In genomic region chr12:53484686-53485567, GRCh38 we compare ENCODE assay signal across 14 cellular contexts. TPM values are rescaled to one million over a fixed set of nuclear protein-coding genes. Genes with fewer than 3 reads are reported as not detected.
DNase-seq lines count a peak whose midpoint lies in the region; ATAC-seq, FAIRE-seq and TF ChIP-seq lines count a peak whose summit lies in the region.
"Had no signal": no experiment of that assay in that cellular context is flagged by ENCODE, and none has a peak within 500 bp of the region (broad histone marks: within the 10 kb centered on the region; RNA-seq: fewer than 3 reads in every experiment).

No MANE protein-coding gene starts in this region.

- H3K27ac ChIP-seq in HepG2 (ENCODE audit: extremely low read length, insufficient read depth, low read length) (no peak overlapping the region), right lobe of liver (no peak overlapping the region), upper lobe of right lung (no peak overlapping the region), pancreas (no peak overlapping the region)
- H3K27ac ChIP-seq: parathyroid adenoma had no signal

- FAIRE-seq in HepG2 (lab: Jason Lieb, UNC): no peak
- no peak for FAIRE-seq in pancreas (lab: Jason Lieb, UNC)

- H3K4me3 ChIP-seq in HepG2 (replicated peaks in 1 of 3; ENCODE audit: insufficient read depth in 1 of 3, low read depth in 2 of 3, low read length in 3 of 3): no peak overlapping the region
- no peak overlapping the region for H3K4me3 ChIP-seq in right lobe of liver
- H3K4me3 ChIP-seq in upper lobe of right lung: no peak overlapping the region
- no peak overlapping the region for H3K4me3 ChIP-seq in pancreas
- H3K4me3 ChIP-seq: HAP-1 had no signal

- H2AFZ ChIP-seq in HepG2 (ENCODE audit: low read length): no peak overlapping the region
- H2AFZ ChIP-seq: parathyroid adenoma had no signal

- POLR2A ChIA-PET in HepG2 (lab: Yijun Ruan, JAX) (interaction anchor here (1.5 to 4.2 kb wide), 2 partner anchors 9 to 15 kb away, joined by 3 to 58 read pairs; partner anchors contain the start of genes MAP3K12 and TARBP2), activated B cell treated with CpG ODN at 0.5 μM for 24 hours (lab: Charles Lee) (interaction anchor here (0.9 to 1.1 kb wide), 2 partner anchors 10 to 16 kb away, joined by 3 read pairs; partner anchors contain the start of gene TARBP2)

- peaks cover 3% of the 10 kb centered on the region for H3K4me1 Mint-ChIP-seq in activated B cell treated with CpG ODN at 0.5 μM for 24 hours
- H3K4me1 Mint-ChIP-seq in osteocyte (ENCODE audit: unreplicated experiment): peaks cover 3% of the 10 kb centered on the region

- no peaks in the 10 kb centered on the region for H3K9me3 ChIP-seq in HepG2 (ENCODE audit: low read length)
- H3K9me3 ChIP-seq in right lobe of liver: no peaks in the 10 kb centered on the region
- H3K9me3 ChIP-seq in upper lobe of right lung: no peaks in the 10 kb centered on the region
- H3K9me3 ChIP-seq in pancreas: no peaks in the 10 kb centered on the region
- H3K9me3 ChIP-seq: HAP-1 had no signal

- CTCF ChIA-PET in HepG2 (lab: Yijun Ruan, JAX; ENCODE audit: low intra/inter-chr PET ratio, low total read pairs) (no interaction called here), activated B cell treated with CpG ODN at 0.5 μM for 24 hours (lab: Charles Lee) (no interaction called here)

- intact Hi-C loops in HepG2 (cut with micrococcal nuclease; ENCODE audit: unreplicated experiment) (no loop called here), right lobe of liver (cut with DNase I) (loop anchor here in 1 of 2 donors (5.0 kb wide), 1 partner anchor 33 kb away; the partner anchor contains the start of gene PCBP2), activated B cell treated with CpG ODN at 0.5 μM for 24 hours (cut with micrococcal nuclease) (no loop called here), upper lobe of right lung (cut with DNase I) (no loop called here), pancreas (cut with DNase I) (no loop called here)

- H3K4me1 ChIP-seq in HepG2 (ENCODE audit: insufficient read depth, low read length) (no peaks in the 10 kb centered on the region), right lobe of liver (no peaks in the 10 kb centered on the region), upper lobe of right lung (no peaks in the 10 kb centered on the region), pancreas (no peaks in the 10 kb centered on the region)
- H3K4me1 ChIP-seq: parathyroid adenoma had no signal

- H4K20me1 ChIP-seq in HepG2 (ENCODE audit: insufficient read depth, low read length): peaks cover 7% of the 10 kb centered on the region; the same call in 1 of the 2 replicates

- in situ Hi-C loops in HepG2 (cut with HindIII; ENCODE audit: extremely low pct_ligation_motif_present, low pct_unique_long_range_greater_than_20kb): no loop called here

- H3K27ac Mint-ChIP-seq in activated B cell treated with CpG ODN at 0.5 μM for 24 hours (peak overlapping the region; percentile 25), osteocyte (ENCODE audit: unreplicated experiment) (no peak overlapping the region)

- TF ChIP-seq RAD21 in HepG2 (CRISPR knock-in tag; IDR thresholded peaks at IDR 0.05): no peak

- TSS peak; percentile 9 for BruUV-seq in HepG2 (replicated peaks; lab: Mats Ljungman, UMichigan)

- 97% methylated on average over 6 of the region's 10 CpGs for WGBS in HepG2 (ENCODE audit: low lambda C conversion rate)
- WGBS in right lobe of liver (ENCODE audit: insufficient coverage, low coverage, low lambda C conversion rate, missing lambda C conversion rate): 83% methylated on average over 5 of the region's 10 CpGs
- 76 to 83% methylated on average over 10 of the region's 10 CpGs for WGBS in pancreas, 2 donors

- H3K36me3 Mint-ChIP-seq in activated B cell treated with CpG ODN at 0.5 μM for 24 hours (ENCODE audit: low read depth) (peaks cover 48% of the 10 kb centered on the region), osteocyte (ENCODE audit: unreplicated experiment) (peaks cover 18% of the 10 kb centered on the region)

- H3K36me3 ChIP-seq in HepG2 (replicated peaks in 1 of 2; ENCODE audit: control insufficient read depth in 1 of 2, insufficient read depth in 2 of 2, low read length in 2 of 2): peaks cover 7 to 23% of the 10 kb centered on the region in 2 experiments
- H3K36me3 ChIP-seq in right lobe of liver: peaks cover 7 to 34% (median 15%) of the 10 kb centered on the region in 4 donors
- peaks cover 79% of the 10 kb centered on the region for H3K36me3 ChIP-seq in upper lobe of right lung
- peaks cover 0 to 27% (median 17%) of the 10 kb centered on the region in 3 donors for H3K36me3 ChIP-seq in pancreas

- no peak overlapping the region for H3K9ac ChIP-seq in HepG2 (ENCODE audit: insufficient read depth, low read depth, low read length)
- H3K9ac ChIP-seq: parathyroid adenoma had no signal

- no peaks in the 10 kb centered on the region for H3K27me3 Mint-ChIP-seq in activated B cell treated with CpG ODN at 0.5 μM for 24 hours
- H3K27me3 Mint-ChIP-seq in osteocyte (ENCODE audit: unreplicated experiment): no peaks in the 10 kb centered on the region

- ATAC-seq in HepG2 (no peak), right lobe of liver (no peak), activated B cell treated with CpG ODN at 0.5 μM for 24 hours (ENCODE audit: low read depth) (no peak), upper lobe of right lung (no peak), pancreas (no peak)

- H3K9me3 Mint-ChIP-seq in activated B cell treated with CpG ODN at 0.5 μM for 24 hours (no peaks in the 10 kb centered on the region), osteocyte (ENCODE audit: unreplicated experiment) (no peaks in the 10 kb centered on the region)

- H3K27me3 ChIP-seq in HepG2 (ENCODE audit: control insufficient read depth in 1 of 2, insufficient read depth in 2 of 2, low read length in 2 of 2) (no peaks in the 10 kb centered on the region), right lobe of liver (no peaks in the 10 kb centered on the region), upper lobe of right lung (no peaks in the 10 kb centered on the region), pancreas (no peaks in the 10 kb centered on the region)

- TF ChIP-seq EP300 in HepG2 (IDR thresholded peaks at IDR 0.05; ENCODE audit: low read depth in 2 of 2, low read length in 2 of 2) (no peak), HepG2 (CRISPR knock-in tag; IDR thresholded peaks at IDR 0.05; ENCODE audit: borderline replicate concordance) (no peak)

- TF ChIP-seq CTCF in HepG2 (CRISPR knock-in tag; IDR thresholded peaks at IDR 0.05) (no peak), right lobe of liver (IDR thresholded peaks at IDR 0.05) (no peak), activated B cell treated with CpG ODN at 0.5 μM for 24 hours (IDR thresholded peaks at IDR 0.05) (no peak), upper lobe of right lung (IDR thresholded peaks at IDR 0.05) (no peak), pancreas (IDR thresholded peaks at IDR 0.05) (no peak), osteocyte (IDR thresholded peaks at IDR 0.05) (no peak)

- no peak overlapping the region for H3K4me2 ChIP-seq in HepG2 (ENCODE audit: low read depth, low read length)

- DNase-seq in HepG2 (ENCODE audit: low spot score) (no peak), right lobe of liver (no peak), activated B cell treated with CpG ODN at 0.5 μM for 24 hours (no peak), islet precursor cell (peak; percentile 54), upper lobe of right lung (peak; percentile 31), pancreas (no peak), nucleus accumbens (lab: John Stamatoyannopoulos, UW) (no peak), osteocyte (ENCODE audit: extremely low spot score, unreplicated experiment) (no peak)
- DNase-seq: amygdala; effector CD4-positive, alpha-beta T cell; NCI-H226 had no signal

- no peaks in the 10 kb centered on the region for H3K79me2 ChIP-seq in HepG2 (ENCODE audit: insufficient read depth, low read length)
- H3K79me2 ChIP-seq: parathyroid adenoma had no signal

- peak in 1 of 2 experiments; percentile 42; a peak in 1 of 4 replicates for TF ChIP-seq POLR2A in HepG2 (IDR thresholded peaks at IDR 0.05; ENCODE audit: insufficient read depth in 1 of 2, low read depth in 2 of 2, low read length in 2 of 2)
- TF ChIP-seq POLR2A in right lobe of liver (IDR thresholded peaks at IDR 0.05): no peak

- H3K4me3 Mint-ChIP-seq in activated B cell treated with CpG ODN at 0.5 μM for 24 hours (no peak overlapping the region), osteocyte (ENCODE audit: unreplicated experiment) (no peak overlapping the region)

RNA-seq across cellular contexts. Expression of gene MAP3K12, which starts 14.3 kb away (rescaled TPM):
- total RNA-seq in HepG2 (2016; rRNA removed; fragmentation: Illumina TruSeq; extraction: Trizol): 0.13 and 0.20 TPM in 2 replicates
- total RNA-seq in HepG2 (2016; cell fraction: cytosol; rRNA removed; fragmentation: Illumina TruSeq; extraction: Trizol; ENCODE audit: low read depth): under 0.01 and 0.10 TPM in 2 replicates
- 0.25 and 0.28 TPM in 2 replicates for total RNA-seq in HepG2 (2016; cell fraction: insoluble cytoplasmic fraction; rRNA removed; fragmentation: Illumina TruSeq; extraction: Trizol)
- 0.03 and 0.25 TPM in 2 replicates for total RNA-seq in HepG2 (2016; cell fraction: membrane; rRNA removed; fragmentation: Illumina TruSeq; extraction: Trizol)
- 0.16 and 0.28 TPM in 2 replicates for total RNA-seq in HepG2 (2016; cell fraction: nucleus; rRNA removed; fragmentation: Illumina TruSeq; extraction: Trizol)
- polyA plus RNA-seq in HepG2 (2011; rRNA removed): 1.1 and 1.3 TPM in 2 replicates
- polyA plus RNA-seq in HepG2 (2011; cell fraction: cytosol; rRNA removed): 0.23 and 0.60 TPM in 2 replicates
- polyA plus RNA-seq in HepG2 (2011; cell fraction: nucleus; rRNA removed): 5.5 and 6.6 TPM in 2 replicates
- polyA plus RNA-seq in HepG2 (2012): 1.9 and 2.3 TPM in 2 replicates
- polyA plus RNA-seq in HepG2 (2016; cell fraction: cytosol; fragmentation: Illumina TruSeq; extraction: Trizol; ENCODE audit: low read depth): 0.02 TPM in 1 of 2 replicates, not detected in the other
- polyA plus RNA-seq in HepG2 (2016; cell fraction: insoluble cytoplasmic fraction; fragmentation: Illumina TruSeq; extraction: Trizol; ENCODE audit: low read depth): 0.05 and 0.10 TPM in 2 replicates
- polyA plus RNA-seq in HepG2 (2016; cell fraction: membrane; fragmentation: Illumina TruSeq; extraction: Trizol; ENCODE audit: low read depth): not detected in 2 replicates
- polyA plus RNA-seq in HepG2 (2016; cell fraction: nucleus; fragmentation: Illumina TruSeq; extraction: Trizol; ENCODE audit: insufficient read depth, low read depth): 0.34 and 1.5 TPM in 2 replicates
- polyA minus RNA-seq in HepG2 (2011; rRNA and poly(A)+ RNA removed; ENCODE audit: low replicate concordance): 1.4 and 3.4 TPM in 2 replicates
- polyA minus RNA-seq in HepG2 (2011; cell fraction: cytosol; rRNA and poly(A)+ RNA removed): 0.26 and 0.49 TPM in 2 replicates
- 1.3 and 1.6 TPM in 2 replicates for polyA minus RNA-seq in HepG2 (2011; cell fraction: nucleus; rRNA and poly(A)+ RNA removed)
- total RNA-seq in right lobe of liver: 1 to 10 TPM in 4 of 6 experiments, under 1 TPM in 2; 0.68 to 2.9 (median 1.5) TPM
- total RNA-seq in activated B cell treated with CpG ODN at 0.5 μM for 24 hours: 3.6 and 6.0 TPM in 2 replicates
- 22.3 TPM for total RNA-seq in upper lobe of right lung
- 1 to 10 TPM; 2.3 to 9.9 (median 4.1) TPM for total RNA-seq in pancreas
- polyA plus RNA-seq in pancreas: 10 to 100 TPM; 20.3 to 24.9 TPM
- total RNA-seq in osteocyte: 47.7 and 51.8 TPM in 2 replicates

RNA-seq across cellular contexts. Expression of gene TARBP2, which starts 16.2 kb away (rescaled TPM):
- 39.5 and 55.5 TPM in 2 replicates for total RNA-seq in HepG2 (2016; rRNA removed; fragmentation: Illumina TruSeq; extraction: Trizol)
- 73.3 and 74.5 TPM in 2 replicates for total RNA-seq in HepG2 (2016; cell fraction: cytosol; rRNA removed; fragmentation: Illumina TruSeq; extraction: Trizol; ENCODE audit: low read depth)
- total RNA-seq in HepG2 (2016; cell fraction: insoluble cytoplasmic fraction; rRNA removed; fragmentation: Illumina TruSeq; extraction: Trizol): 37.9 and 54.0 TPM in 2 replicates
- 79.2 and 87.3 TPM in 2 replicates for total RNA-seq in HepG2 (2016; cell fraction: membrane; rRNA removed; fragmentation: Illumina TruSeq; extraction: Trizol)
- 45.3 and 52.6 TPM in 2 replicates for total RNA-seq in HepG2 (2016; cell fraction: nucleus; rRNA removed; fragmentation: Illumina TruSeq; extraction: Trizol)
- polyA plus RNA-seq in HepG2 (2011; rRNA removed): 47.0 and 49.2 TPM in 2 replicates
- polyA plus RNA-seq in HepG2 (2011; cell fraction: cytosol; rRNA removed): 34.4 and 52.5 TPM in 2 replicates
- 186 and 198 TPM in 2 replicates for polyA plus RNA-seq in HepG2 (2011; cell fraction: nucleus; rRNA removed)
- polyA plus RNA-seq in HepG2 (2012): 22.1 and 25.4 TPM in 2 replicates
- 64.6 and 72.6 TPM in 2 replicates for polyA plus RNA-seq in HepG2 (2016; cell fraction: cytosol; fragmentation: Illumina TruSeq; extraction: Trizol; ENCODE audit: low read depth)
- polyA plus RNA-seq in HepG2 (2016; cell fraction: insoluble cytoplasmic fraction; fragmentation: Illumina TruSeq; extraction: Trizol; ENCODE audit: low read depth): 32.5 and 37.2 TPM in 2 replicates
- 60.8 and 63.3 TPM in 2 replicates for polyA plus RNA-seq in HepG2 (2016; cell fraction: membrane; fragmentation: Illumina TruSeq; extraction: Trizol; ENCODE audit: low read depth)
- polyA plus RNA-seq in HepG2 (2016; cell fraction: nucleus; fragmentation: Illumina TruSeq; extraction: Trizol; ENCODE audit: insufficient read depth, low read depth): 85.1 and 85.5 TPM in 2 replicates
- 46.1 and 74.4 TPM in 2 replicates for polyA minus RNA-seq in HepG2 (2011; rRNA and poly(A)+ RNA removed; ENCODE audit: low replicate concordance)
- polyA minus RNA-seq in HepG2 (2011; cell fraction: cytosol; rRNA and poly(A)+ RNA removed): 11.2 and 16.6 TPM in 2 replicates
- polyA minus RNA-seq in HepG2 (2011; cell fraction: nucleus; rRNA and poly(A)+ RNA removed): 46.1 and 50.8 TPM in 2 replicates
- 10 to 100 TPM; 15.1 to 20.8 (median 17.8) TPM for total RNA-seq in right lobe of liver
- total RNA-seq in activated B cell treated with CpG ODN at 0.5 μM for 24 hours: 45.7 and 49.6 TPM in 2 replicates
- total RNA-seq in upper lobe of right lung: 33.1 TPM
- total RNA-seq in pancreas: 10 to 100 TPM; 11.7 to 22.5 (median 15.4) TPM
- 10 to 100 TPM; 43.0 to 50.1 TPM for polyA plus RNA-seq in pancreas
- total RNA-seq in osteocyte: 33.9 and 38.8 TPM in 2 replicates

RNA-seq across cellular contexts. Expression of gene NPFF, which starts 22.4 kb away (rescaled TPM):
- total RNA-seq in HepG2 (2016; rRNA removed; fragmentation: Illumina TruSeq; extraction: Trizol): 0.51 TPM in 1 of 2 replicates, not detected in the other
- total RNA-seq in HepG2 (2016; cell fraction: cytosol; rRNA removed; fragmentation: Illumina TruSeq; extraction: Trizol; ENCODE audit: low read depth): not detected in 2 replicates
- total RNA-seq in HepG2 (2016; cell fraction: insoluble cytoplasmic fraction; rRNA removed; fragmentation: Illumina TruSeq; extraction: Trizol): 0.56 TPM in 1 of 2 replicates, not detected in the other
- total RNA-seq in HepG2 (2016; cell fraction: membrane; rRNA removed; fragmentation: Illumina TruSeq; extraction: Trizol): not detected in 2 replicates
- total RNA-seq in HepG2 (2016; cell fraction: nucleus; rRNA removed; fragmentation: Illumina TruSeq; extraction: Trizol): not detected in 2 replicates
- not detected in 2 replicates for polyA plus RNA-seq in HepG2 (2011; rRNA removed)
- not detected in 2 replicates for polyA plus RNA-seq in HepG2 (2011; cell fraction: cytosol; rRNA removed)
- 0.48 TPM in 1 of 2 replicates, not detected in the other for polyA plus RNA-seq in HepG2 (2011; cell fraction: nucleus; rRNA removed)
- 0.41 TPM in 1 of 2 replicates, not detected in the other for polyA plus RNA-seq in HepG2 (2012)
- 0.25 TPM in 1 of 2 replicates, not detected in the other for polyA plus RNA-seq in HepG2 (2016; cell fraction: cytosol; fragmentation: Illumina TruSeq; extraction: Trizol; ENCODE audit: low read depth)
- not detected in 2 replicates for polyA plus RNA-seq in HepG2 (2016; cell fraction: insoluble cytoplasmic fraction; fragmentation: Illumina TruSeq; extraction: Trizol; ENCODE audit: low read depth)
- not detected in 2 replicates for polyA plus RNA-seq in HepG2 (2016; cell fraction: membrane; fragmentation: Illumina TruSeq; extraction: Trizol; ENCODE audit: low read depth)
- polyA plus RNA-seq in HepG2 (2016; cell fraction: nucleus; fragmentation: Illumina TruSeq; extraction: Trizol; ENCODE audit: insufficient read depth, low read depth): 1.2 TPM in 1 of 2 replicates, not detected in the other
- polyA minus RNA-seq in HepG2 (2011; rRNA and poly(A)+ RNA removed; ENCODE audit: low replicate concordance): not detected in 2 replicates
- polyA minus RNA-seq in HepG2 (2011; cell fraction: cytosol; rRNA and poly(A)+ RNA removed): not detected in 2 replicates
- polyA minus RNA-seq in HepG2 (2011; cell fraction: nucleus; rRNA and poly(A)+ RNA removed): not detected in 2 replicates
- total RNA-seq in right lobe of liver: not detected
- total RNA-seq in activated B cell treated with CpG ODN at 0.5 μM for 24 hours: not detected in 2 replicates
- total RNA-seq in upper lobe of right lung: not detected
- total RNA-seq in pancreas: not detected
- under 1 TPM in 1 of 2 donors, not detected in 1; 0.99 TPM for polyA plus RNA-seq in pancreas
- total RNA-seq in osteocyte: not detected in 2 replicates
- total RNA-seq: T-helper 1 cell treated with Interleukin-12 subunit alpha and Interleukin-12 subunit beta and Interleukin-4 antibody, amounts not matched to agents 30 ng/mL and 1 ng/mL, for 36 hours had no signal

RNA-seq across cellular contexts. Expression of gene PCBP2, which starts 33.0 kb away (rescaled TPM):
- total RNA-seq in HepG2 (2016; rRNA removed; fragmentation: Illumina TruSeq; extraction: Trizol): 154 and 265 TPM in 2 replicates
- 156 and 172 TPM in 2 replicates for total RNA-seq in HepG2 (2016; cell fraction: cytosol; rRNA removed; fragmentation: Illumina TruSeq; extraction: Trizol; ENCODE audit: low read depth)
- total RNA-seq in HepG2 (2016; cell fraction: insoluble cytoplasmic fraction; rRNA removed; fragmentation: Illumina TruSeq; extraction: Trizol): 132 and 265 TPM in 2 replicates
- total RNA-seq in HepG2 (2016; cell fraction: membrane; rRNA removed; fragmentation: Illumina TruSeq; extraction: Trizol): 447 and 497 TPM in 2 replicates
- total RNA-seq in HepG2 (2016; cell fraction: nucleus; rRNA removed; fragmentation: Illumina TruSeq; extraction: Trizol): 279 and 306 TPM in 2 replicates
- 345 and 390 TPM in 2 replicates for polyA plus RNA-seq in HepG2 (2011; rRNA removed)
- polyA plus RNA-seq in HepG2 (2011; cell fraction: cytosol; rRNA removed): 323 and 364 TPM in 2 replicates
- 477 and 513 TPM in 2 replicates for polyA plus RNA-seq in HepG2 (2011; cell fraction: nucleus; rRNA removed)
- polyA plus RNA-seq in HepG2 (2012): 786 and 1,014 TPM in 2 replicates
- 954 and 1,027 TPM in 2 replicates for polyA plus RNA-seq in HepG2 (2016; cell fraction: cytosol; fragmentation: Illumina TruSeq; extraction: Trizol; ENCODE audit: low read depth)
- polyA plus RNA-seq in HepG2 (2016; cell fraction: insoluble cytoplasmic fraction; fragmentation: Illumina TruSeq; extraction: Trizol; ENCODE audit: low read depth): 599 and 702 TPM in 2 replicates
- 1,162 and 1,386 TPM in 2 replicates for polyA plus RNA-seq in HepG2 (2016; cell fraction: membrane; fragmentation: Illumina TruSeq; extraction: Trizol; ENCODE audit: low read depth)
- 670 and 689 TPM in 2 replicates for polyA plus RNA-seq in HepG2 (2016; cell fraction: nucleus; fragmentation: Illumina TruSeq; extraction: Trizol; ENCODE audit: insufficient read depth, low read depth)
- polyA minus RNA-seq in HepG2 (2011; rRNA and poly(A)+ RNA removed; ENCODE audit: low replicate concordance): 709 and 1,043 TPM in 2 replicates
- 515 and 646 TPM in 2 replicates for polyA minus RNA-seq in HepG2 (2011; cell fraction: cytosol; rRNA and poly(A)+ RNA removed)
- polyA minus RNA-seq in HepG2 (2011; cell fraction: nucleus; rRNA and poly(A)+ RNA removed): 549 and 596 TPM in 2 replicates
- total RNA-seq in right lobe of liver: 100 to 1,000 TPM; 254 to 463 (median 347) TPM
- 841 and 853 TPM in 2 replicates for total RNA-seq in activated B cell treated with CpG ODN at 0.5 μM for 24 hours
- 727 TPM for total RNA-seq in upper lobe of right lung
- 100 to 1,000 TPM; 451 to 608 (median 475) TPM for total RNA-seq in pancreas
- 100 to 1,000 TPM; 266 to 403 TPM for polyA plus RNA-seq in pancreas
- 984 and 1,015 TPM in 2 replicates for total RNA-seq in osteocyte

RNA-seq across cellular contexts. Expression of gene PRR13, which starts 43.4 kb away (rescaled TPM):
- total RNA-seq in HepG2 (2016; rRNA removed; fragmentation: Illumina TruSeq; extraction: Trizol): 102 and 109 TPM in 2 replicates
- 78.3 and 97.6 TPM in 2 replicates for total RNA-seq in HepG2 (2016; cell fraction: cytosol; rRNA removed; fragmentation: Illumina TruSeq; extraction: Trizol; ENCODE audit: low read depth)
- 99.2 and 114 TPM in 2 replicates for total RNA-seq in HepG2 (2016; cell fraction: insoluble cytoplasmic fraction; rRNA removed; fragmentation: Illumina TruSeq; extraction: Trizol)
- 113 and 134 TPM in 2 replicates for total RNA-seq in HepG2 (2016; cell fraction: membrane; rRNA removed; fragmentation: Illumina TruSeq; extraction: Trizol)
- 37.8 and 46.1 TPM in 2 replicates for total RNA-seq in HepG2 (2016; cell fraction: nucleus; rRNA removed; fragmentation: Illumina TruSeq; extraction: Trizol)
- 65.0 and 70.4 TPM in 2 replicates for polyA plus RNA-seq in HepG2 (2011; rRNA removed)
- 58.7 and 62.8 TPM in 2 replicates for polyA plus RNA-seq in HepG2 (2011; cell fraction: cytosol; rRNA removed)
- 20.0 and 31.0 TPM in 2 replicates for polyA plus RNA-seq in HepG2 (2011; cell fraction: nucleus; rRNA removed)
- 99.5 and 141 TPM in 2 replicates for polyA plus RNA-seq in HepG2 (2012)
- polyA plus RNA-seq in HepG2 (2016; cell fraction: cytosol; fragmentation: Illumina TruSeq; extraction: Trizol; ENCODE audit: low read depth): 115 and 156 TPM in 2 replicates
- polyA plus RNA-seq in HepG2 (2016; cell fraction: insoluble cytoplasmic fraction; fragmentation: Illumina TruSeq; extraction: Trizol; ENCODE audit: low read depth): 164 and 180 TPM in 2 replicates
- polyA plus RNA-seq in HepG2 (2016; cell fraction: membrane; fragmentation: Illumina TruSeq; extraction: Trizol; ENCODE audit: low read depth): 149 and 177 TPM in 2 replicates
- polyA plus RNA-seq in HepG2 (2016; cell fraction: nucleus; fragmentation: Illumina TruSeq; extraction: Trizol; ENCODE audit: insufficient read depth, low read depth): 113 and 118 TPM in 2 replicates
- 59.9 and 104 TPM in 2 replicates for polyA minus RNA-seq in HepG2 (2011; rRNA and poly(A)+ RNA removed; ENCODE audit: low replicate concordance)
- 20.7 and 32.5 TPM in 2 replicates for polyA minus RNA-seq in HepG2 (2011; cell fraction: cytosol; rRNA and poly(A)+ RNA removed)
- polyA minus RNA-seq in HepG2 (2011; cell fraction: nucleus; rRNA and poly(A)+ RNA removed): 18.5 and 23.0 TPM in 2 replicates
- total RNA-seq in right lobe of liver: 10 to 100 TPM; 35.9 to 91.2 (median 61.0) TPM
- total RNA-seq in activated B cell treated with CpG ODN at 0.5 μM for 24 hours: 266 and 288 TPM in 2 replicates
- total RNA-seq in upper lobe of right lung: 172 TPM
- 10 to 100 TPM; 41.3 to 77.8 (median 62.3) TPM for total RNA-seq in pancreas
- 100 to 1,000 TPM in 1 of 2 donors, 10 to 100 TPM in 1; 81.1 to 106 TPM for polyA plus RNA-seq in pancreas
- total RNA-seq in osteocyte: 102 and 105 TPM in 2 replicates

Comparison
In these comparisons a context has a peak if more than half of its experiments do, and no peak if none do; other contexts are left out.
1. DNase-seq: peak in islet precursor cell (single experiment) and upper lobe of right lung (single experiment); none in HepG2 (single experiment), right lobe of liver (0 of 3), activated B cell treated with CpG ODN at 0.5 μM for 24 hours (single experiment), pancreas (0 of 6), nucleus accumbens (0 of 56) and osteocyte (single experiment).